ENCODE assay signal across 21 cellular contexts in the genomic region with DNA sequence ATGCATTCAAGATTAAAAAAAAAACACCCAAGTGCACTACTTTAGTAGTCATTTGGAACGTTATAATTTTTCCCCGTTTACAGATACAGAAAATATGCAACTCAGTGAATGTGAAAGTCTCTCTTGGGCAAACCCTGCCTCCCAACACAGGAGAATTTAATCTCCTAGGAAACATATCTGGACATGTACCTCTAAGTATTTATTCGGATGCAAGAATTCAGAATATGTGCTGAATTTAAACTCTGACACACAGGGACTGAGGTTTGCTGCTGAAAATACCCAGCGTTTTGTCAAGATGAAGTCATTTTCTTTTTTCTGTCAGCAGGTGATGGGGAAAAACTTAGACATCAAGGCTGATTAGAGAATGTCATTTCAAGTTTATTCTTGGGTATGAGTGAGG.
DNase-seq lines count a peak whose midpoint lies in the region; ATAC-seq and TF ChIP-seq lines count a peak whose summit lies in the region.
"Had no signal": no experiment of that assay in that cellular context is flagged by ENCODE, and none has a peak within 500 bp of the region (broad histone marks: within the 10 kb centered on the region; RNA-seq: fewer than 3 reads in every experiment).

No MANE protein-coding gene starts in this region.

- peaks cover 5% of the 10 kb centered on the region for H3K36me3 Mint-ChIP-seq in HFFc6 (ENCODE audit: low read depth)

- H3K4me1 ChIP-seq in ascending aorta (peaks cover 0 to 23% of the 10 kb centered on the region in 2 donors), foreskin keratinocyte (peaks cover 18% of the 10 kb centered on the region), smooth muscle cell (ENCODE audit: low read depth) (peaks cover 4% of the 10 kb centered on the region)
- H3K4me1 ChIP-seq: neural progenitor cell, testis had no signal

- H3K36me3 ChIP-seq in ascending aorta (no peaks in the 10 kb centered on the region), smooth muscle cell (ENCODE audit: low read depth) (no peaks in the 10 kb centered on the region)
- H3K36me3 ChIP-seq: gastroesophageal sphincter, neural progenitor cell had no signal

- H3K27me3 Mint-ChIP-seq in HFFc6 (ENCODE audit: insufficient read depth), result peaks cover 23% of the 10 kb centered on the region

- H3F3A ChIP-seq in smooth muscle cell (ENCODE audit: low read depth), result peaks cover 7% of the 10 kb centered on the region

- peak overlapping the region; percentile 61 to 62 for H3K27ac ChIP-seq in ascending aorta
- peak overlapping the region; percentile 23 for H3K27ac ChIP-seq in foreskin keratinocyte
- H3K27ac ChIP-seq in smooth muscle cell (ENCODE audit: low read depth), result peak overlapping the region; percentile 3
- H3K27ac ChIP-seq: neural progenitor cell, testis, VCaP had no signal

- ATAC-seq in foreskin keratinocyte (peak; percentile 48), HG02981 (IDR thresholded peaks at IDR 0.05; ENCODE audit: unreplicated experiment) (no peak)
- ATAC-seq: gastroesophageal sphincter had no signal

- DNase-seq in HFFc6 (peak; percentile 30), ascending aorta (ENCODE audit: low spot score in 2 of 2) (peak in 1 of 2 donors; percentile 65), foreskin keratinocyte (peak; percentile 87 to 95), smooth muscle cell (lab: John Stamatoyannopoulos, UW; ENCODE audit: unreplicated experiment) (no peak), DMS153 (lab: John Stamatoyannopoulos, UW) (no peak), MV-4-11 (lab: John Stamatoyannopoulos, UW) (no peak)
- DNase-seq: activated naive CD4-positive, alpha-beta T cell; aorta; left cardiac atrium; NCI-H1417; NCI-H526 treated with DMSO at 0.1 percent for 48 hours; retina; stimulated activated CD4-positive, alpha-beta T cell treated with anti-CD3 and anti-CD28 coated beads, Interleukin-15, amount 100 ng/mL, for 24 hours; T-helper 2 cell; testis had no signal

- no peak overlapping the region for H3K4me3 Mint-ChIP-seq in HFFc6
- H3K4me3 Mint-ChIP-seq: B cell; dendritic cell treated with granulocyte-macrophage colony-stimulating factor and Interleukin-4, amounts not matched to agents 40 ng/mL and 50 ng/mL, for 4 days; neural progenitor cell had no signal

- 42% methylated on average over 4 of the region's 4 CpGs for WGBS in smooth muscle cell (ENCODE audit: low lambda C conversion rate)

- H3K9me3 ChIP-seq in ascending aorta, result no peaks in the 10 kb centered on the region
- H3K9me3 ChIP-seq in smooth muscle cell (replicated peaks; ENCODE audit: low read depth), result no peaks in the 10 kb centered on the region
- H3K9me3 ChIP-seq: gastroesophageal sphincter, testis had no signal

- no peaks in the 10 kb centered on the region for H3K27me3 ChIP-seq in ascending aorta
- H3K27me3 ChIP-seq in foreskin keratinocyte, result no peaks in the 10 kb centered on the region
- no peaks in the 10 kb centered on the region for H3K27me3 ChIP-seq in smooth muscle cell (ENCODE audit: low read depth)
- H3K27me3 ChIP-seq: gastroesophageal sphincter, neural progenitor cell, testis had no signal

- peaks cover 19% of the 10 kb centered on the region for H3K9me3 Mint-ChIP-seq in HFFc6
- H3K9me3 Mint-ChIP-seq: dendritic cell treated with granulocyte-macrophage colony-stimulating factor and Interleukin-4, amounts not matched to agents 40 ng/mL and 50 ng/mL, for 4 days had no signal

- H2AFZ ChIP-seq in smooth muscle cell (ENCODE audit: low read depth), result no peak overlapping the region
- H2AFZ ChIP-seq: neural progenitor cell had no signal

- no peak for TF ChIP-seq CTCF in HFFc6 (IDR thresholded peaks at IDR 0.05)
- no peak for TF ChIP-seq CTCF in ascending aorta (IDR thresholded peaks at IDR 0.05)
- TF ChIP-seq CTCF in foreskin keratinocyte (conservative IDR thresholded peaks at IDR 0.05), result no peak
- TF ChIP-seq CTCF in smooth muscle cell (IDR thresholded peaks at IDR 0.05; ENCODE audit: borderline replicate concordance, insufficient read depth, poor library complexity, severe bottlenecking), result no peak

- H3K4me3 ChIP-seq in ascending aorta (peak overlapping the region in 1 of 2 donors; percentile 8), smooth muscle cell (no peak overlapping the region)
- H3K4me3 ChIP-seq: gastroesophageal sphincter, neural progenitor cell, testis had no signal

- intact Hi-C loops in ascending aorta (cut with DNase I), result loop anchor here (1.0 to 5.0 kb wide), 2 partner anchors 33 to 102 kb away; no protein-coding TSS in a partner anchor

- no peaks in the 10 kb centered on the region for H3K79me2 ChIP-seq in smooth muscle cell (ENCODE audit: low read depth)

- H3K4me2 ChIP-seq in smooth muscle cell, result peak overlapping the region; percentile 17
- H3K4me2 ChIP-seq: neural progenitor cell had no signal

- no peak overlapping the region for H3K9ac ChIP-seq in smooth muscle cell (ENCODE audit: low read depth)
- H3K9ac ChIP-seq: neural progenitor cell had no signal

- H3K27ac Mint-ChIP-seq in HFFc6, result no peak overlapping the region
- H3K27ac Mint-ChIP-seq: B cell; dendritic cell treated with granulocyte-macrophage colony-stimulating factor and Interleukin-4, amounts not matched to agents 40 ng/mL and 50 ng/mL, for 4 days; neural progenitor cell had no signal

- peaks cover 20% of the 10 kb centered on the region for H3K4me1 Mint-ChIP-seq in HFFc6 (ENCODE audit: low read depth)
- H3K4me1 Mint-ChIP-seq: B cell had no signal

- no peaks in the 10 kb centered on the region for H4K20me1 ChIP-seq in smooth muscle cell (ENCODE audit: low read depth)

Comparison
In these comparisons a context has a peak if more than half of its experiments do, and no peak if none do; other contexts are left out.
1. DNase-seq: peak in HFFc6 (single experiment) and foreskin keratinocyte (2 of 2); none in smooth muscle cell (single experiment), DMS153 (single experiment) and MV-4-11 (single experiment).
2. H3K27ac ChIP-seq: peak in every context shown above with its lines; median percentile 62 in ascending aorta; 23 in foreskin keratinocyte; 3 in smooth muscle cell.